In genomic region chr19:35144600-35145436, GRCh38 we compare ENCODE assay signal across 12 cellular contexts. TPM values are rescaled to one million over a fixed set of nuclear protein-coding genes. Genes with fewer than 3 reads are reported as not detected.
DNase-seq lines count a peak whose midpoint lies in the region; ATAC-seq, FAIRE-seq and TF ChIP-seq lines count a peak whose summit lies in the region.
"Had no signal": no experiment of that assay in that cellular context is flagged by ENCODE, and none has a peak within 500 bp of the region (broad histone marks: within the 10 kb centered on the region; RNA-seq: fewer than 3 reads in every experiment).

No MANE protein-coding gene starts in this region.

- FAIRE-seq in endothelial cell of umbilical vein (lab: Jason Lieb, UNC), result no peak
- FAIRE-seq: endometrium, GM18507, TTC549 had no signal

- no peak overlapping the region for H3K27ac ChIP-seq in endothelial cell of umbilical vein (ENCODE audit: insufficient read depth, low read depth, low read length)
- H3K27ac ChIP-seq: HL-60, tibial artery had no signal

- CTCF ChIA-PET in endothelial cell of umbilical vein (lab: Charles Lee), result no interaction called here

- H3K79me2 ChIP-seq in endothelial cell of umbilical vein (ENCODE audit: control insufficient read depth, insufficient read depth, low read length), result no peaks in the 10 kb centered on the region

- H3K27me3 ChIP-seq in endothelial cell of umbilical vein (ENCODE audit: control insufficient read depth in 2 of 2, insufficient read depth in 2 of 2, low read length in 2 of 2), result peaks cover 16 to 17% of the 10 kb centered on the region in 2 experiments
- H3K27me3 ChIP-seq: tibial artery had no signal

- H3K9me1 ChIP-seq in endothelial cell of umbilical vein (replicated peaks; ENCODE audit: control insufficient read depth, extremely low read depth, insufficient read depth, low read length), result no peaks in the 10 kb centered on the region

- no peak overlapping the region for H3K4me3 ChIP-seq in endothelial cell of umbilical vein (replicated peaks in 1 of 3; ENCODE audit: insufficient read depth in 1 of 3, low read depth in 1 of 3, low read length in 3 of 3)
- H3K4me3 ChIP-seq: tibial artery had no signal

- no peak for TF ChIP-seq CTCF in endothelial cell of umbilical vein (IDR thresholded peaks at IDR 0.05; ENCODE audit: extremely low read depth in 1 of 2, insufficient read depth in 1 of 2, low read depth in 1 of 2, low read length in 2 of 2)

- in situ Hi-C loops in Caki2 (cut with HindIII; ENCODE audit: low pct_unique_long_range_greater_than_20kb, low sequenced_read_pairs), result no loop called here

- no peak overlapping the region for H2AFZ ChIP-seq in endothelial cell of umbilical vein (ENCODE audit: low read depth, low read length)

- H3K36me3 ChIP-seq in endothelial cell of umbilical vein (ENCODE audit: control insufficient read depth in 2 of 2, extremely low read depth in 1 of 2, insufficient read depth in 2 of 2, low read length in 2 of 2), result no peaks in the 10 kb centered on the region
- H3K36me3 ChIP-seq: tibial artery had no signal

- no peak for ATAC-seq in GM19023 (IDR thresholded peaks at IDR 0.05; ENCODE audit: unreplicated experiment)

- dilution Hi-C loops in endothelial cell of umbilical vein (cut with MboI; ENCODE audit: extremely low pct_ligation_motif_present, low sequenced_read_pairs), result no loop called here

- no peak for TF ChIP-seq POLR2A in endothelial cell of umbilical vein (IDR thresholded peaks at IDR 0.05; ENCODE audit: low read depth, low read length)

- H4K20me1 ChIP-seq in endothelial cell of umbilical vein (replicated peaks; ENCODE audit: control insufficient read depth, extremely low read depth, insufficient read depth, low read length), result no peaks in the 10 kb centered on the region

- no TSS peak for BruUV-seq in endothelial cell of umbilical vein (replicated peaks; lab: Mats Ljungman, UMichigan)

- POLR2A ChIA-PET in endothelial cell of umbilical vein (lab: Charles Lee), result no interaction called here

- peaks cover 11% of the 10 kb centered on the region for H3K4me1 ChIP-seq in endothelial cell of umbilical vein (ENCODE audit: control insufficient read depth, extremely low read depth, insufficient read depth, low read length)

- H3K9me3 ChIP-seq in endothelial cell of umbilical vein (replicated peaks; ENCODE audit: control insufficient read depth, insufficient read depth, low read length), result no peaks in the 10 kb centered on the region
- H3K9me3 ChIP-seq: tibial artery had no signal

- no peak overlapping the region for H3K9ac ChIP-seq in endothelial cell of umbilical vein (replicated peaks; ENCODE audit: extremely low read depth, insufficient read depth, low read length)

- H3K4me2 ChIP-seq in endothelial cell of umbilical vein (ENCODE audit: insufficient read depth, low read length), result no peak overlapping the region

- DNase-seq in Caki2 (ENCODE audit: low read depth) (peak; percentile 87), NCI-H1105 (lab: John Stamatoyannopoulos, UW) (peak; percentile 56), endothelial cell of umbilical vein (ENCODE audit: low read depth, low spot score) (no peak), NCI-H1092 treated with DMSO at 0.1 percent for 48 hours (lab: John Stamatoyannopoulos, UW) (no peak), NOMO-1 treated with DMSO at 0.1 percent for 48 hours (lab: John Stamatoyannopoulos, UW; ENCODE audit: unreplicated experiment) (no peak)
- DNase-seq: tibial artery had no signal

- intact Hi-C loops in endothelial cell of umbilical vein (cut with micrococcal nuclease), result loop anchor here (5.0 kb wide), 1 partner anchor 183 kb away; the partner anchor contains the start of gene ZNF792

TF ChIP-seq in endothelial cell of umbilical vein, 7 proteins besides CTCF, POLR2A, EP300 and RAD21:
- TF ChIP-seq POLR2AphosphoS5 (IDR thresholded peaks at IDR 0.05; ENCODE audit: insufficient read depth, low read depth, low read length), result no peak
- TF ChIP-seq EZH2 (IDR thresholded peaks at IDR 0.05; ENCODE audit: borderline replicate concordance, low read depth, low read length, severe bottlenecking), result peak; percentile 0

RNA-seq across cellular contexts. Expression of gene FXYD7, which starts 1.8 kb away (rescaled TPM):
- total RNA-seq in Caki2 (2014; rRNA removed; shearing (Covaris generic); ENCODE audit: low replicate concordance), result not detected in 2 replicates
- not detected in 2 replicates for total RNA-seq in endothelial cell of umbilical vein
- 0.40 TPM in 1 of 2 replicates, not detected in the other for polyA plus RNA-seq in endothelial cell of umbilical vein
- polyA plus RNA-seq in endothelial cell of umbilical vein (2011; cell fraction: cytosol; rRNA removed), result 0.14 TPM in 1 of 2 replicates, not detected in the other
- not detected in 2 replicates for polyA plus RNA-seq in endothelial cell of umbilical vein (2011; cell fraction: nucleus; rRNA removed)
- polyA plus RNA-seq in endothelial cell of umbilical vein (2012), result 0.44 TPM in 1 of 2 replicates, not detected in the other
- polyA minus RNA-seq in endothelial cell of umbilical vein, result not detected in 2 replicates
- not detected for polyA minus RNA-seq in endothelial cell of umbilical vein (2011; cell fraction: cytosol; rRNA and poly(A)+ RNA removed)
- polyA minus RNA-seq in endothelial cell of umbilical vein (2011; cell fraction: nucleus; rRNA and poly(A)+ RNA removed), result not detected in 2 replicates
- total RNA-seq: pulmonary artery endothelial cell had no signal

RNA-seq across cellular contexts. Expression of gene FXYD1, which starts 6.2 kb away (rescaled TPM):
- total RNA-seq in Caki2 (2014; rRNA removed; shearing (Covaris generic); ENCODE audit: low replicate concordance), result not detected in 2 replicates
- total RNA-seq in endothelial cell of umbilical vein, result not detected in 2 replicates
- polyA plus RNA-seq in endothelial cell of umbilical vein, result not detected in 2 replicates
- not detected in 2 replicates for polyA plus RNA-seq in endothelial cell of umbilical vein (2011; cell fraction: cytosol; rRNA removed)
- polyA plus RNA-seq in endothelial cell of umbilical vein (2011; cell fraction: nucleus; rRNA removed), result not detected in 2 replicates
- polyA plus RNA-seq in endothelial cell of umbilical vein (2012), result 0.60 and 0.80 TPM in 2 replicates
- not detected in 2 replicates for polyA minus RNA-seq in endothelial cell of umbilical vein
- polyA minus RNA-seq in endothelial cell of umbilical vein (2011; cell fraction: cytosol; rRNA and poly(A)+ RNA removed), result not detected
- polyA minus RNA-seq in endothelial cell of umbilical vein (2011; cell fraction: nucleus; rRNA and poly(A)+ RNA removed), result not detected in 2 replicates

RNA-seq across cellular contexts. Expression of gene FXYD5, which starts 9.7 kb away (rescaled TPM):
- 43.7 and 51.5 TPM in 2 replicates for total RNA-seq in Caki2 (2014; rRNA removed; shearing (Covaris generic); ENCODE audit: low replicate concordance)
- 219 and 223 TPM in 2 replicates for total RNA-seq in endothelial cell of umbilical vein
- polyA plus RNA-seq in endothelial cell of umbilical vein, result 290 and 387 TPM in 2 replicates
- 320 and 328 TPM in 2 replicates for polyA plus RNA-seq in endothelial cell of umbilical vein (2011; cell fraction: cytosol; rRNA removed)
- polyA plus RNA-seq in endothelial cell of umbilical vein (2011; cell fraction: nucleus; rRNA removed), result 102 and 116 TPM in 2 replicates
- polyA plus RNA-seq in endothelial cell of umbilical vein (2012), result 278 and 370 TPM in 2 replicates
- 161 and 173 TPM in 2 replicates for polyA minus RNA-seq in endothelial cell of umbilical vein
- 97.0 TPM for polyA minus RNA-seq in endothelial cell of umbilical vein (2011; cell fraction: cytosol; rRNA and poly(A)+ RNA removed)
- polyA minus RNA-seq in endothelial cell of umbilical vein (2011; cell fraction: nucleus; rRNA and poly(A)+ RNA removed), result 58.1 and 58.4 TPM in 2 replicates

RNA-seq across cellular contexts. Expression of gene LGI4, which starts 10.0 kb away (rescaled TPM):
- total RNA-seq in Caki2 (2014; rRNA removed; shearing (Covaris generic); ENCODE audit: low replicate concordance), result 0.29 TPM in 1 of 2 replicates, not detected in the other
- total RNA-seq in endothelial cell of umbilical vein, result not detected in 2 replicates
- not detected in 2 replicates for polyA plus RNA-seq in endothelial cell of umbilical vein
- not detected in 2 replicates for polyA plus RNA-seq in endothelial cell of umbilical vein (2011; cell fraction: cytosol; rRNA removed)
- polyA plus RNA-seq in endothelial cell of umbilical vein (2011; cell fraction: nucleus; rRNA removed), result 0.11 and 0.35 TPM in 2 replicates
- polyA plus RNA-seq in endothelial cell of umbilical vein (2012), result 0.15 TPM in 1 of 2 replicates, not detected in the other
- polyA minus RNA-seq in endothelial cell of umbilical vein, result not detected in 2 replicates
- polyA minus RNA-seq in endothelial cell of umbilical vein (2011; cell fraction: cytosol; rRNA and poly(A)+ RNA removed), result not detected
- polyA minus RNA-seq in endothelial cell of umbilical vein (2011; cell fraction: nucleus; rRNA and poly(A)+ RNA removed), result not detected in 2 replicates
- total RNA-seq: pulmonary artery endothelial cell had no signal

RNA-seq across cellular contexts. Expression of gene FXYD3, which starts 29.2 kb away (rescaled TPM):
- not detected in 2 replicates for total RNA-seq in Caki2 (2014; rRNA removed; shearing (Covaris generic); ENCODE audit: low replicate concordance)
- not detected in 2 replicates for total RNA-seq in endothelial cell of umbilical vein
- polyA plus RNA-seq in endothelial cell of umbilical vein, result not detected in 2 replicates
- 0.08 TPM in 1 of 2 replicates, not detected in the other for polyA plus RNA-seq in endothelial cell of umbilical vein (2011; cell fraction: cytosol; rRNA removed)
- polyA plus RNA-seq in endothelial cell of umbilical vein (2011; cell fraction: nucleus; rRNA removed), result not detected in 2 replicates
- not detected in 2 replicates for polyA plus RNA-seq in endothelial cell of umbilical vein (2012)
- not detected in 2 replicates for polyA minus RNA-seq in endothelial cell of umbilical vein
- 5.8 TPM for polyA minus RNA-seq in endothelial cell of umbilical vein (2011; cell fraction: cytosol; rRNA and poly(A)+ RNA removed)
- polyA minus RNA-seq in endothelial cell of umbilical vein (2011; cell fraction: nucleus; rRNA and poly(A)+ RNA removed), result not detected in 2 replicates
- total RNA-seq: pulmonary artery endothelial cell had no signal

Comparison
In these comparisons a context has a peak if more than half of its experiments do, and no peak if none do; other contexts are left out.
1. DNase-seq: peak in Caki2 (single experiment) and NCI-H1105 (single experiment); none in endothelial cell of umbilical vein (single experiment), NCI-H1092 treated with DMSO at 0.1 percent for 48 hours (single experiment) and NOMO-1 treated with DMSO at 0.1 percent for 48 hours (single experiment).